In genomic region chr1:23178931-23179330, GRCh38 we compare ENCODE assay signal across 11 cellular contexts. TPM values are rescaled to one million over a fixed set of nuclear protein-coding genes. Genes with fewer than 3 reads are reported as not detected.
DNase-seq lines count a peak whose midpoint lies in the region; ATAC-seq and TF ChIP-seq lines count a peak whose summit lies in the region.
"Had no signal": no experiment of that assay in that cellular context is flagged by ENCODE, and none has a peak within 500 bp of the region (broad histone marks: within the 10 kb centered on the region; RNA-seq: fewer than 3 reads in every experiment).

No MANE protein-coding gene starts in this region.

- no peaks in the 10 kb centered on the region for H3K9me3 ChIP-seq in RWPE2 (ENCODE audit: severe bottlenecking)
- no peaks in the 10 kb centered on the region for H3K9me3 ChIP-seq in transverse colon

- DNase-seq in activated CD4-positive, alpha-beta T cell treated with anti-CD3 and anti-CD28 coated beads, Interleukin-2, amount 10 ng/mL, durations not matched to agents 24 days and 14 days: no peak
- DNase-seq in activated CD4-positive, alpha-beta T cell treated with anti-CD3 and anti-CD28 coated beads, Interleukin-2, amount 50 U/mL, for 48 hours: no peak
- DNase-seq in RWPE2 (ENCODE audit: low spot score): no peak
- DNase-seq in fibroblast of pulmonary artery (ENCODE audit: low read depth): peak; percentile 61
- no peak for DNase-seq in transverse colon
- DNase-seq in superior temporal gyrus (ENCODE audit: extremely low spot score): no peak
- no peak for DNase-seq in mesenteric fat pad (ENCODE audit: low spot score)
- DNase-seq: activated CD8-positive, alpha-beta memory T cell treated with anti-CD3 and anti-CD28 coated beads, Interleukin-2, amount 50 U/mL, for 48 hours; hippocampal formation; NCI-H1436 had no signal

- TF ChIP-seq EP300 in transverse colon (IDR thresholded peaks at IDR 0.05; ENCODE audit: low read depth): no peak

- intact Hi-C loops in activated CD4-positive, alpha-beta T cell treated with anti-CD3 and anti-CD28 coated beads, Interleukin-2, amount 10 ng/mL, durations not matched to agents 24 days and 14 days (cut with micrococcal nuclease): no loop called here
- intact Hi-C loops in transverse colon (cut with DNase I; ENCODE audit: low total_unique reads): no loop called here

- H3K4me3 ChIP-seq in RWPE2 (ENCODE audit: severe bottlenecking) (no peak overlapping the region), fibroblast of pulmonary artery (replicated peaks; ENCODE audit: low read depth, low read length) (no peak overlapping the region), transverse colon (no peak overlapping the region)

- H3K4me1 Mint-ChIP-seq in activated CD4-positive, alpha-beta T cell treated with anti-CD3 and anti-CD28 coated beads, Interleukin-2, amount 10 ng/mL, durations not matched to agents 24 days and 14 days: peaks cover 14% of the 10 kb centered on the region

- no peaks in the 10 kb centered on the region for H3K9me3 Mint-ChIP-seq in activated CD4-positive, alpha-beta T cell treated with anti-CD3 and anti-CD28 coated beads, Interleukin-2, amount 10 ng/mL, durations not matched to agents 24 days and 14 days

- H3K27me3 ChIP-seq in RWPE2 (ENCODE audit: insufficient read depth, poor library complexity, severe bottlenecking) (no peaks in the 10 kb centered on the region), transverse colon (no peaks in the 10 kb centered on the region)

- ATAC-seq in RWPE2 (ENCODE audit: low read depth) (0 out of 3 replicates have a peak, but pooled peaks have one; percentile 20), GM18498 (IDR thresholded peaks at IDR 0.05; ENCODE audit: unreplicated experiment) (no peak)

- no peak overlapping the region for H3K27ac Mint-ChIP-seq in activated CD4-positive, alpha-beta T cell treated with anti-CD3 and anti-CD28 coated beads, Interleukin-2, amount 10 ng/mL, durations not matched to agents 24 days and 14 days

- in situ Hi-C loops in transverse colon (cut with MboI; ENCODE audit: low pct_ligation_motif_present in 1 of 4, low pct_unique_long_range_greater_than_20kb in 1 of 4, low sequenced_read_pairs in 3 of 4): loop anchor here in 1 of 4 donors (25.0 kb wide), 1 partner anchor 192 kb away; no protein-coding TSS in a partner anchor

- H3K27me3 Mint-ChIP-seq in activated CD4-positive, alpha-beta T cell treated with anti-CD3 and anti-CD28 coated beads, Interleukin-2, amount 10 ng/mL, durations not matched to agents 24 days and 14 days: peaks cover 17% of the 10 kb centered on the region

- no peaks in the 10 kb centered on the region for H3K36me3 Mint-ChIP-seq in activated CD4-positive, alpha-beta T cell treated with anti-CD3 and anti-CD28 coated beads, Interleukin-2, amount 10 ng/mL, durations not matched to agents 24 days and 14 days (ENCODE audit: low read depth)

- H3K27ac ChIP-seq in RWPE2 (ENCODE audit: poor library complexity, severe bottlenecking) (no peak overlapping the region), transverse colon (peak overlapping the region; percentile 75 to 88 (median 82))

- 49 to 100% methylated on average over 1 to 6 of the region's 6 CpGs for WGBS in transverse colon (ENCODE audit: low coverage in 1 of 2), 2 donors

- H3K36me3 ChIP-seq in RWPE2 (ENCODE audit: low read depth) (no peaks in the 10 kb centered on the region), transverse colon (no peaks in the 10 kb centered on the region)

- H3K4me3 Mint-ChIP-seq in activated CD4-positive, alpha-beta T cell treated with anti-CD3 and anti-CD28 coated beads, Interleukin-2, amount 10 ng/mL, durations not matched to agents 24 days and 14 days: peak overlapping the region; percentile 7

- no peak for TF ChIP-seq POLR2A in transverse colon (IDR thresholded peaks at IDR 0.05)

- H3K4me1 ChIP-seq in RWPE2 (ENCODE audit: insufficient read depth, poor library complexity, severe bottlenecking) (no peaks in the 10 kb centered on the region), transverse colon (peaks cover 10 to 39% (median 19%) of the 10 kb centered on the region in 4 donors)

- TF ChIP-seq CTCF in RWPE2 (IDR thresholded peaks at IDR 0.05; ENCODE audit: poor library complexity, severe bottlenecking) (peak; percentile 31), fibroblast of pulmonary artery (IDR thresholded peaks at IDR 0.05; ENCODE audit: low read length, missing control alignments) (peak; percentile 41), transverse colon (IDR thresholded peaks at IDR 0.05) (peak; percentile 27 to 57 (median 36))

RNA-seq across cellular contexts. Expression of gene LUZP1, which starts 10.3 kb away (rescaled TPM):
- 21.6 and 23.2 TPM in 2 replicates for total RNA-seq in activated CD4-positive, alpha-beta T cell treated with anti-CD3 and anti-CD28 coated beads, Interleukin-2, amount 10 ng/mL, durations not matched to agents 24 days and 14 days
- total RNA-seq in transverse colon (10 to 100 TPM; 28.3 to 46.4 (median 33.3) TPM), mesenteric fat pad (48.6 TPM)

RNA-seq across cellular contexts. Expression of gene HTR1D, which starts 38.4 kb away (rescaled TPM):
- total RNA-seq in activated CD4-positive, alpha-beta T cell treated with anti-CD3 and anti-CD28 coated beads, Interleukin-2, amount 10 ng/mL, durations not matched to agents 24 days and 14 days: not detected in 2 replicates
- total RNA-seq in transverse colon (under 1 TPM in 2 of 4 donors, not detected in 2; 0.14 to 0.20 TPM), mesenteric fat pad (not detected)
